In genomic region chr15:80160570-80161156, GRCh38 we compare ENCODE assay signal across 8 cellular contexts. TPM values are rescaled to one million over a fixed set of nuclear protein-coding genes. Genes with fewer than 3 reads are reported as not detected.
A peak's percentile ranks its signal among the peaks of the same experiment; 100 is the strongest.
DNase-seq lines count a peak whose midpoint lies in the region; ATAC-seq and TF ChIP-seq lines count a peak whose summit lies in the region.

No MANE protein-coding gene starts in this region.

- peak overlapping the region; percentile 13; the same call in 1 of the 2 replicates for H3K4me2 ChIP-seq in KMS-11
- peak overlapping the region; percentile 73 for H3K4me2 ChIP-seq in smooth muscle cell

- H3K27me3 ChIP-seq in KMS-11 (ENCODE audit: insufficient read depth, low read depth) (no peaks in the 10 kb centered on the region), left ventricle myocardium inferior (ENCODE audit: low read depth) (no peaks in the 10 kb centered on the region), smooth muscle cell (ENCODE audit: low read depth) (no peaks in the 10 kb centered on the region), testis (no peaks in the 10 kb centered on the region)

- H3K4me1 Mint-ChIP-seq in activated T-cell treated with anti-CD3 and anti-CD28 coated beads, Interleukin-2, amount 50 U/mL, for 4 hours (ENCODE audit: low read depth): peaks cover 19% of the 10 kb centered on the region

- H3K4me3 ChIP-seq in KMS-11 (IDR thresholded peaks at IDR 0.05; ENCODE audit: insufficient read depth, low read depth, low read length) (no peak overlapping the region), left ventricle myocardium inferior (no peak overlapping the region), smooth muscle cell (no peak overlapping the region), testis (no peak overlapping the region)

- H3K4me1 ChIP-seq in KMS-11 (ENCODE audit: low read depth, poor library complexity, severe bottlenecking) (peaks cover 18% of the 10 kb centered on the region), left ventricle myocardium inferior (peaks cover 16% of the 10 kb centered on the region), smooth muscle cell (ENCODE audit: low read depth) (peaks cover 8% of the 10 kb centered on the region), testis (peaks cover 15% of the 10 kb centered on the region)

- H4K20me1 ChIP-seq in KMS-11 (ENCODE audit: insufficient read depth) (no peaks in the 10 kb centered on the region), smooth muscle cell (ENCODE audit: low read depth) (no peaks in the 10 kb centered on the region)

- no peaks in the 10 kb centered on the region for H3K27me3 Mint-ChIP-seq in activated T-cell treated with anti-CD3 and anti-CD28 coated beads, Interleukin-2, amount 50 U/mL, for 4 hours (ENCODE audit: low read depth)

- no peak overlapping the region for H3K4me3 Mint-ChIP-seq in activated T-cell treated with anti-CD3 and anti-CD28 coated beads, Interleukin-2, amount 50 U/mL, for 4 hours

- ATAC-seq in activated T-cell treated with anti-CD3 and anti-CD28 coated beads, Interleukin-2, amount 50 U/mL, for 4 hours: peak; percentile 76 to 80

- TF ChIP-seq POLR2A in testis (IDR thresholded peaks at IDR 0.05): no peak

- peaks cover 5% of the 10 kb centered on the region; the same call in 1 of the 2 replicates for H3K36me3 ChIP-seq in KMS-11 (ENCODE audit: insufficient read depth)
- peaks cover 17% of the 10 kb centered on the region for H3K36me3 ChIP-seq in left ventricle myocardium inferior
- no peaks in the 10 kb centered on the region for H3K36me3 ChIP-seq in smooth muscle cell (ENCODE audit: low read depth)
- no peaks in the 10 kb centered on the region for H3K36me3 ChIP-seq in testis (ENCODE audit: low read depth, missing control alignments)

- H3F3A ChIP-seq in smooth muscle cell (ENCODE audit: low read depth): peaks cover 14% of the 10 kb centered on the region

- H3K9me3 Mint-ChIP-seq in activated T-cell treated with anti-CD3 and anti-CD28 coated beads, Interleukin-2, amount 50 U/mL, for 4 hours: no peaks in the 10 kb centered on the region

- H3K27ac ChIP-seq in KMS-11 (peak overlapping the region; percentile 39), left ventricle myocardium inferior (replicated peaks) (peak overlapping the region; percentile 45), smooth muscle cell (ENCODE audit: low read depth) (peak overlapping the region; percentile 85), testis (no peak overlapping the region)

- H3K79me2 ChIP-seq in KMS-11 (ENCODE audit: insufficient read depth, low read depth) (no peaks in the 10 kb centered on the region), smooth muscle cell (ENCODE audit: low read depth) (no peaks in the 10 kb centered on the region)

- H3K9me3 ChIP-seq in left ventricle myocardium inferior (replicated peaks): no peaks in the 10 kb centered on the region
- no peaks in the 10 kb centered on the region for H3K9me3 ChIP-seq in smooth muscle cell (replicated peaks; ENCODE audit: low read depth)
- H3K9me3 ChIP-seq in testis: no peaks in the 10 kb centered on the region

- 46% methylated on average over 7 of the region's 7 CpGs for WGBS in smooth muscle cell (ENCODE audit: low lambda C conversion rate)
- WGBS in testis, 2 donors: 79 to 82% methylated on average over 7 of the region's 7 CpGs

- peak overlapping the region; percentile 20; the same call in 1 of the 2 replicates for H3K9ac ChIP-seq in KMS-11
- H3K9ac ChIP-seq in smooth muscle cell (ENCODE audit: low read depth): peak overlapping the region; percentile 51

- intact Hi-C loops in left ventricle myocardium inferior (cut with micrococcal nuclease): no loop called here
- intact Hi-C loops in testis (cut with DNase I; ENCODE audit: low total_unique reads): loop anchor here (10.0 kb wide), 1 partner anchor 96 kb away; no protein-coding TSS in a partner anchor

- H2AFZ ChIP-seq in KMS-11 (ENCODE audit: low read depth): no peak overlapping the region
- H2AFZ ChIP-seq in smooth muscle cell (ENCODE audit: low read depth): no peak overlapping the region

- DNase-seq in DMS53 (lab: John Stamatoyannopoulos, UW): peak; percentile 90
- peak; percentile 58 for DNase-seq in GM20000 (ENCODE audit: low spot score)
- DNase-seq in activated T-cell treated with anti-CD3 and anti-CD28 coated beads, Interleukin-2, amount 50 U/mL, for 4 hours: no peak
- DNase-seq in left ventricle myocardium inferior: peak; percentile 43
- DNase-seq in smooth muscle cell (lab: John Stamatoyannopoulos, UW; ENCODE audit: unreplicated experiment): peak; percentile 11
- no peak for DNase-seq in testis
- no peak for DNase-seq in NCI-H187 treated with DMSO at 0.1 percent for 48 hours (lab: John Stamatoyannopoulos, UW)

- peaks cover 16% of the 10 kb centered on the region for H3K36me3 Mint-ChIP-seq in activated T-cell treated with anti-CD3 and anti-CD28 coated beads, Interleukin-2, amount 50 U/mL, for 4 hours (ENCODE audit: insufficient read depth)

- TF ChIP-seq CTCF in GM20000 (IDR thresholded peaks at IDR 0.05; ENCODE audit: extremely low read depth, missing control alignments): no peak
- no peak for TF ChIP-seq CTCF in KMS-11 (conservative IDR thresholded peaks at IDR 0.05; ENCODE audit: low read depth, low read length)
- TF ChIP-seq CTCF in left ventricle myocardium inferior (IDR thresholded peaks at IDR 0.05; ENCODE audit: borderline replicate concordance): no peak
- TF ChIP-seq CTCF in smooth muscle cell (IDR thresholded peaks at IDR 0.05; ENCODE audit: borderline replicate concordance, insufficient read depth, poor library complexity, severe bottlenecking): no peak
- no peak for TF ChIP-seq CTCF in testis (IDR thresholded peaks at IDR 0.05)

RNA-seq across cellular contexts. Expression of gene FAH, which starts 7.9 kb away (rescaled TPM):
- total RNA-seq in activated T-cell treated with anti-CD3 and anti-CD28 coated beads, Interleukin-2, amount 50 U/mL, for 4 hours: 10 to 100 TPM; 20.2 to 28.0 (median 23.8) TPM
- 18.0 TPM for total RNA-seq in left ventricle myocardium inferior
- 18.3 and 26.8 TPM in 2 replicates for total RNA-seq in smooth muscle cell
- 36.7 and 43.5 TPM in 2 replicates for polyA plus RNA-seq in smooth muscle cell
- total RNA-seq in testis: 10 to 100 TPM; 58.4 to 75.0 TPM
- 49.0 TPM for polyA plus RNA-seq in testis (ENCODE audit: insufficient read depth, low read depth, low replicate concordance)

Comparison
In these comparisons a context has a peak if more than half of its experiments do, and no peak if none do; other contexts are left out.
1. DNase-seq: peak in DMS53 (single experiment), GM20000 (single experiment), left ventricle myocardium inferior (single experiment) and smooth muscle cell (single experiment); none in activated T-cell treated with anti-CD3 and anti-CD28 coated beads, Interleukin-2, amount 50 U/mL, for 4 hours (single experiment), testis (single experiment) and NCI-H187 treated with DMSO at 0.1 percent for 48 hours (single experiment).
2. H3K27ac ChIP-seq: peak in KMS-11 (single experiment), left ventricle myocardium inferior (single experiment) and smooth muscle cell (single experiment); none in testis (0 of 2).